In the genomic region with DNA sequence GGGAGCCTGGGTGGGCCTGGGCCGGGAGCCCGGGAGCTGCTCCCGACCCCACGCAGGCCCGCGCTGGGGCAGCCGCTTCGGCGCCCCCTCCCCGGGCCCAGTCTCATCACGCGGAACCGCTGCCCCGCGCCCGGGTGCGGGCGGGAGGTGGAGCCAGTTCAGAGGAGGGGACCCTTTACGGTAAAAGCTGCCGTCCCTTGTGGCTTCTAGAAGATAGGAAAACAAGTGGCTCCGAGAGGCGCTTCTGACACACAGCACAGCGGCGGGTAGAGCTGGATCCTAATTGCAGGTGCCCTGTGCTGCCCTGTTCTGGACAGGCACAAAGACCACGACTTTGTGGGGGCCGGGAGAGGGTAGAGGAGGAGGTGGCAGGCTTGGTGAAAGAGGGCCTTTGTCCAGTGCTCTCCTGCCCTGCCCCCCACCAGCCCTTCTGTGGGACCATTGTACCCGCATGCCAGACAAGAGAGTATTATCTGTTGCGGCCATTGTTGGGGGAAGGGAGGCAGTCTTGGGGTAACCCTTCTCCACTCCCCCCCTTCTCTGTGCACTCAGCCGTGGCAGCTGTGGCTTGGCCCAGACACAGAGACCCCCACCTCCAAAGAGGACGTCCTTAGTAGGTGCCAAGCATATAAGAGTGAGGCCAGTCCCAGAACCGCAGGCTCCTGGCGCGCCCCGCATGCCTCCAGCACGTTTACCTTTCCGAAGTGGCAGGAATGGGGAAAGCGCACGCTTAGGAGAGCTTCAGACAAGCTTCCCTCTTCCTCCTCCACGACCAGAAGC, we compare ENCODE assay signal across 8 cellular contexts. TPM values are rescaled to one million over a fixed set of nuclear protein-coding genes. Genes with fewer than 3 reads are reported as not detected.
A peak's percentile ranks its signal among the peaks of the same experiment; 100 is the strongest.
DNase-seq lines count a peak whose midpoint lies in the region; ATAC-seq and TF ChIP-seq lines count a peak whose summit lies in the region.

No MANE protein-coding gene starts in this region.

- H3K9me2 ChIP-seq in neural cell (ENCODE audit: insufficient read depth, low read length), result no peaks in the 10 kb centered on the region

- H3K36me3 ChIP-seq in esophagus muscularis mucosa (peaks cover 18 to 42% (median 27%) of the 10 kb centered on the region in 4 donors), neural cell (ENCODE audit: insufficient read depth, low read length) (peaks cover 5% of the 10 kb centered on the region), urinary bladder (ENCODE audit: insufficient read depth) (no peaks in the 10 kb centered on the region)

- no peaks in the 10 kb centered on the region for H3K27me3 ChIP-seq in esophagus muscularis mucosa
- H3K27me3 ChIP-seq in neural cell (ENCODE audit: insufficient read depth, low read depth, low read length), result no peaks in the 10 kb centered on the region

- TF ChIP-seq CTCF in esophagus muscularis mucosa (IDR thresholded peaks at IDR 0.05) (no peak), neural cell (IDR thresholded peaks at IDR 0.05; ENCODE audit: poor library complexity, severe bottlenecking) (no peak)

- H2AFZ ChIP-seq in neural cell (ENCODE audit: low read depth, low read length), result peak overlapping the region; percentile 90

- DNase-seq in NCI-H82 (lab: John Stamatoyannopoulos, UW) (peak; percentile 60), NCI-H82 treated with DMSO at 0.1 percent for 48 hours (lab: John Stamatoyannopoulos, UW; ENCODE audit: unreplicated experiment) (no peak), esophagus muscularis mucosa (ENCODE audit: extremely low spot score) (no peak)
- peak; percentile 74 for DNase-seq in activated CD8-positive, alpha-beta memory T cell treated with anti-CD3 and anti-CD28 coated beads for 24 hours

- H3K27ac ChIP-seq in esophagus muscularis mucosa (replicated peaks in 1 of 4) (peak overlapping the region; percentile 92 to 93 (median 92)), neural cell (ENCODE audit: low read length) (peak overlapping the region; percentile 62), urinary bladder (ENCODE audit: low read depth) (peak overlapping the region; percentile 76)

- WGBS in esophagus muscularis mucosa, result 10% methylated on average over 6 of the region's 39 CpGs
- WGBS in urinary bladder, result 18% methylated on average over 39 of the region's 39 CpGs

- H4K20me1 ChIP-seq in neural cell (ENCODE audit: insufficient read depth), result no peaks in the 10 kb centered on the region

- no peak for ATAC-seq in HG03469 (IDR thresholded peaks at IDR 0.05; ENCODE audit: unreplicated experiment)

- H3F3A ChIP-seq in neural cell (ENCODE audit: insufficient read depth, low read length, poor library complexity, severe bottlenecking), result no peaks in the 10 kb centered on the region

- peak overlapping the region; percentile 73 for H3K4me2 ChIP-seq in neural cell (ENCODE audit: low read length)

- peak overlapping the region; percentile 91 to 99 (median 95) for H3K4me3 ChIP-seq in esophagus muscularis mucosa
- H3K4me3 ChIP-seq in neural cell (ENCODE audit: low read length), result peak overlapping the region; percentile 91
- peak overlapping the region; percentile 90 for H3K4me3 ChIP-seq in urinary bladder (ENCODE audit: low read depth, low read length)

- TF ChIP-seq RAD21 in Ishikawa (IDR thresholded peaks at IDR 0.05; ENCODE audit: low read depth), result no peak
- no peak for TF ChIP-seq RAD21 in neural cell (conservative IDR thresholded peaks at IDR 0.05)

- no peak for TF ChIP-seq POLR2A in esophagus muscularis mucosa (IDR thresholded peaks at IDR 0.05; ENCODE audit: low read depth)

- peaks cover 26 to 73% (median 70%) of the 10 kb centered on the region in 4 donors for H3K4me1 ChIP-seq in esophagus muscularis mucosa
- H3K4me1 ChIP-seq in urinary bladder (ENCODE audit: insufficient read depth), result no peaks in the 10 kb centered on the region

- peak overlapping the region; percentile 85 for H3K9ac ChIP-seq in neural cell (ENCODE audit: low read length)

- H3K9me3 ChIP-seq in esophagus muscularis mucosa, result no peaks in the 10 kb centered on the region
- H3K9me3 ChIP-seq in neural cell (ENCODE audit: low read length), result no peaks in the 10 kb centered on the region

- H3K79me2 ChIP-seq in neural cell (replicated peaks; ENCODE audit: insufficient read depth, low read length), result peaks cover 18% of the 10 kb centered on the region

- intact Hi-C loops in esophagus muscularis mucosa (cut with DNase I), result loop anchor here (2.0 to 5.0 kb wide), 2 partner anchors 51 to 150 kb away; no protein-coding TSS in a partner anchor

- TF ChIP-seq EP300 in Ishikawa (IDR thresholded peaks at IDR 0.05; ENCODE audit: borderline replicate concordance) (no peak), esophagus muscularis mucosa (IDR thresholded peaks at IDR 0.05) (no peak), neural cell (conservative IDR thresholded peaks at IDR 0.05; ENCODE audit: poor library complexity, severe bottlenecking) (no peak)

TF ChIP-seq in Ishikawa, 13 proteins besides CTCF, POLR2A, EP300 and RAD21 (continues in another document):
- TF ChIP-seq ZBTB7A (IDR thresholded peaks at IDR 0.05; ENCODE audit: low read depth), result 0 out of 2 replicates have a peak, but pooled peaks have one; percentile 16
- TF ChIP-seq, protein P1, sequence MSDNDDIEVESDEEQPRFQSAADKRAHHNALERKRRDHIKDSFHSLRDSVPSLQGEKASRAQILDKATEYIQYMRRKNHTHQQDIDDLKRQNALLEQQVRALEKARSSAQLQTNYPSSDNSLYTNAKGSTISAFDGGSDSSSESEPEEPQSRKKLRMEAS (IDR thresholded peaks at IDR 0.05), result no peak
- no peak for TF ChIP-seq FOXM1 (IDR thresholded peaks at IDR 0.05; ENCODE audit: borderline replicate concordance, low read depth)
- TF ChIP-seq EGR1 (IDR thresholded peaks at IDR 0.05), result no peak
- TF ChIP-seq, protein P2, sequence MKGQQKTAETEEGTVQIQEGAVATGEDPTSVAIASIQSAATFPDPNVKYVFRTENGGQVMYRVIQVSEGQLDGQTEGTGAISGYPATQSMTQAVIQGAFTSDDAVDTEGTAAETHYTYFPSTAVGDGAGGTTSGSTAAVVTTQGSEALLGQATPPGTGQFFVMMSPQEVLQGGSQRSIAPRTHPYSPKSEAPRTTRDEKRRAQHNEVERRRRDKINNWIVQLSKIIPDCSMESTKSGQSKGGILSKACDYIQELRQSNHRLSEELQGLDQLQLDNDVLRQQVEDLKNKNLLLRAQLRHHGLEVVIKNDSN (IDR thresholded peaks at IDR 0.05), result no peak
- no peak for TF ChIP-seq NFIC (IDR thresholded peaks at IDR 0.05)
- TF ChIP-seq TAF1 (IDR thresholded peaks at IDR 0.05; ENCODE audit: low read depth), result no peak
- TF ChIP-seq YY1 (IDR thresholded peaks at IDR 0.05; ENCODE audit: low read depth), result peak; percentile 53

TF ChIP-seq in neural cell, 6 proteins besides CTCF, POLR2A, EP300 and RAD21:
- TF ChIP-seq EZH2 (IDR thresholded peaks at IDR 0.05; ENCODE audit: borderline replicate concordance, insufficient read depth, low read length, poor library complexity, severe bottlenecking) (no peak), TAF1 (IDR thresholded peaks at IDR 0.05; ENCODE audit: low read depth) (no peak), POLR2AphosphoS5 (IDR thresholded peaks at IDR 0.05) (no peak), MXI1 (conservative IDR thresholded peaks at IDR 0.05; ENCODE audit: poor library complexity, severe bottlenecking) (no peak), SMC3 (conservative IDR thresholded peaks at IDR 0.05; ENCODE audit: poor library complexity) (no peak)
- TF ChIP-seq, protein P3, sequence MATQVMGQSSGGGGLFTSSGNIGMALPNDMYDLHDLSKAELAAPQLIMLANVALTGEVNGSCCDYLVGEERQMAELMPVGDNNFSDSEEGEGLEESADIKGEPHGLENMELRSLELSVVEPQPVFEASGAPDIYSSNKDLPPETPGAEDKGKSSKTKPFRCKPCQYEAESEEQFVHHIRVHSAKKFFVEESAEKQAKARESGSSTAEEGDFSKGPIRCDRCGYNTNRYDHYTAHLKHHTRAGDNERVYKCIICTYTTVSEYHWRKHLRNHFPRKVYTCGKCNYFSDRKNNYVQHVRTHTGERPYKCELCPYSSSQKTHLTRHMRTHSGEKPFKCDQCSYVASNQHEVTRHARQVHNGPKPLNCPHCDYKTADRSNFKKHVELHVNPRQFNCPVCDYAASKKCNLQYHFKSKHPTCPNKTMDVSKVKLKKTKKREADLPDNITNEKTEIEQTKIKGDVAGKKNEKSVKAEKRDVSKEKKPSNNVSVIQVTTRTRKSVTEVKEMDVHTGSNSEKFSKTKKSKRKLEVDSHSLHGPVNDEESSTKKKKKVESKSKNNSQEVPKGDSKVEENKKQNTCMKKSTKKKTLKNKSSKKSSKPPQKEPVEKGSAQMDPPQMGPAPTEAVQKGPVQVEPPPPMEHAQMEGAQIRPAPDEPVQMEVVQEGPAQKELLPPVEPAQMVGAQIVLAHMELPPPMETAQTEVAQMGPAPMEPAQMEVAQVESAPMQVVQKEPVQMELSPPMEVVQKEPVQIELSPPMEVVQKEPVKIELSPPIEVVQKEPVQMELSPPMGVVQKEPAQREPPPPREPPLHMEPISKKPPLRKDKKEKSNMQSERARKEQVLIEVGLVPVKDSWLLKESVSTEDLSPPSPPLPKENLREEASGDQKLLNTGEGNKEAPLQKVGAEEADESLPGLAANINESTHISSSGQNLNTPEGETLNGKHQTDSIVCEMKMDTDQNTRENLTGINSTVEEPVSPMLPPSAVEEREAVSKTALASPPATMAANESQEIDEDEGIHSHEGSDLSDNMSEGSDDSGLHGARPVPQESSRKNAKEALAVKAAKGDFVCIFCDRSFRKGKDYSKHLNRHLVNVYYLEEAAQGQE (IDR thresholded peaks at IDR 0.05; ENCODE audit: borderline replicate concordance), result no peak

RNA-seq across cellular contexts. Expression of a gene that starts 0.7 kb away (rescaled TPM):
- 100 to 1,000 TPM in 1 of 4 donors, 10 to 100 TPM in 3; 68.9 to 101 (median 78.5) TPM for total RNA-seq in esophagus muscularis mucosa
- 27.7 and 29.6 TPM in 2 replicates for polyA plus RNA-seq in neural cell
- polyA minus RNA-seq in neural cell, result 52.7 and 52.8 TPM in 2 replicates
- 28.7 TPM for total RNA-seq in urinary bladder
- polyA plus RNA-seq in urinary bladder, result 66.6 TPM

RNA-seq across cellular contexts. Expression of a gene that starts 36.9 kb away (rescaled TPM):
- total RNA-seq in esophagus muscularis mucosa (1 to 10 TPM in 2 of 4 donors, under 1 TPM in 2; 0.33 to 1.7 (median 1.1) TPM), urinary bladder (1.4 TPM)
- polyA plus RNA-seq in neural cell (5.2 and 5.7 TPM in 2 replicates), urinary bladder (2.0 TPM)
- 2.7 TPM in 2 replicates for polyA minus RNA-seq in neural cell

RNA-seq across cellular contexts. Expression of a gene that starts 48.6 kb away (rescaled TPM):
- total RNA-seq in esophagus muscularis mucosa, result 10 to 100 TPM; 52.3 to 87.7 (median 71.3) TPM
- polyA plus RNA-seq in neural cell, result 136 and 148 TPM in 2 replicates
- polyA minus RNA-seq in neural cell, result 196 and 204 TPM in 2 replicates
- 64.1 TPM for total RNA-seq in urinary bladder
- polyA plus RNA-seq in urinary bladder, result 51.7 TPM

RNA-seq across cellular contexts. Expression of a gene that starts 49.9 kb away (rescaled TPM):
- total RNA-seq in esophagus muscularis mucosa, result 10 to 100 TPM; 43.1 to 51.1 (median 44.4) TPM
- 107 and 126 TPM in 2 replicates for polyA plus RNA-seq in neural cell
- 118 and 137 TPM in 2 replicates for polyA minus RNA-seq in neural cell
- 69.9 TPM for total RNA-seq in urinary bladder
- polyA plus RNA-seq in urinary bladder, result 55.2 TPM

RNA-seq across cellular contexts. Expression of a gene that starts 52.6 kb away (rescaled TPM):
- total RNA-seq in esophagus muscularis mucosa (10 to 100 TPM; 44.0 to 74.3 (median 59.0) TPM), urinary bladder (14.4 TPM)
- polyA plus RNA-seq in neural cell (60.2 and 69.9 TPM in 2 replicates), urinary bladder (52.0 TPM)
- 59.3 and 68.2 TPM in 2 replicates for polyA minus RNA-seq in neural cell

Comparison
In these comparisons a context has a peak if more than half of its experiments do, and no peak if none do; other contexts are left out.
1. DNase-seq: peak in NCI-H82 (single experiment) and activated CD8-positive, alpha-beta memory T cell treated with anti-CD3 and anti-CD28 coated beads for 24 hours (single experiment); none in NCI-H82 treated with DMSO at 0.1 percent for 48 hours (single experiment) and esophagus muscularis mucosa (single experiment).
2. Peak in every context shown above with its lines, with median percentiles within 50 percentile points of each other: H3K27ac ChIP-seq and H3K4me3 ChIP-seq.